Comparison of ENCODE assay signal across 8 cellular contexts in genomic region chr4:101419324-101420135, GRCh38.
DNase-seq lines count a peak whose midpoint lies in the region; ATAC-seq and FAIRE-seq lines count a peak whose summit lies in the region.
"Had no signal": no experiment of that assay in that cellular context is flagged by ENCODE, and none has a peak within 500 bp of the region (broad histone marks: within the 10 kb centered on the region; RNA-seq: fewer than 3 reads in every experiment).

No MANE protein-coding gene starts in this region.

- DNase-seq in activated CD8-positive, alpha-beta T cell treated with anti-CD3 and anti-CD28 coated beads, Interleukin-2, amount 10 ng/mL, durations not matched to agents 7 days and 5 days = peak; percentile 42
- DNase-seq in small intestine (peak; percentile 40), pons (ENCODE audit: low spot score) (no peak), midbrain (lab: John Stamatoyannopoulos, UW) (no peak)

- no peak overlapping the region for H3K27ac ChIP-seq in small intestine (ENCODE audit: low read depth in 1 of 2, low read length in 1 of 2)
- H3K27ac ChIP-seq: SK-N-MC had no signal

- H3K4me3 ChIP-seq in small intestine (ENCODE audit: low read depth in 1 of 2, low read length in 2 of 2) = no peak overlapping the region
- H3K4me3 ChIP-seq: SK-N-MC had no signal

- H3K4me1 ChIP-seq in small intestine (ENCODE audit: control insufficient read depth in 2 of 2, insufficient read depth in 1 of 2, low read depth in 1 of 2, low read length in 1 of 2) = peaks cover 0 to 4% of the 10 kb centered on the region in 2 donors

- WGBS in small intestine, 3 donors = 17% methylated on average over 5 of the region's 5 CpGs

- no peaks in the 10 kb centered on the region for H3K36me3 ChIP-seq in small intestine (ENCODE audit: control insufficient read depth in 2 of 2, insufficient read depth in 2 of 2, low read length in 2 of 2)

- H3K27me3 Mint-ChIP-seq in activated CD8-positive, alpha-beta T cell treated with anti-CD3 and anti-CD28 coated beads, Interleukin-2, amount 10 ng/mL, durations not matched to agents 7 days and 5 days (ENCODE audit: low read depth) = peaks cover 12% of the 10 kb centered on the region

- peak overlapping the region; percentile 26 for H3K27ac Mint-ChIP-seq in activated CD8-positive, alpha-beta T cell treated with anti-CD3 and anti-CD28 coated beads, Interleukin-2, amount 10 ng/mL, durations not matched to agents 7 days and 5 days

- H3K4me1 Mint-ChIP-seq in activated CD8-positive, alpha-beta T cell treated with anti-CD3 and anti-CD28 coated beads, Interleukin-2, amount 10 ng/mL, durations not matched to agents 7 days and 5 days (ENCODE audit: low read depth) = peaks cover 54% of the 10 kb centered on the region

- POLR2A ChIA-PET in activated CD8-positive, alpha-beta T cell treated with anti-CD3 and anti-CD28 coated beads, Interleukin-2, amount 10 ng/mL, durations not matched to agents 7 days and 5 days (lab: Charles Lee) = interaction anchor here (1.3 kb wide), 1 partner anchor 73 kb away, joined by 4 read pairs; the partner anchor contains the start of gene PPP3CA

- H3K27me3 ChIP-seq in small intestine (ENCODE audit: control insufficient read depth in 2 of 2, insufficient read depth in 2 of 2, low read length in 2 of 2) = no peaks in the 10 kb centered on the region

- peak overlapping the region; percentile 25 for H3K4me3 Mint-ChIP-seq in activated CD8-positive, alpha-beta T cell treated with anti-CD3 and anti-CD28 coated beads, Interleukin-2, amount 10 ng/mL, durations not matched to agents 7 days and 5 days

- FAIRE-seq in small intestine (lab: Jason Lieb, UNC) = peak; percentile 15

- CTCF ChIA-PET in activated CD8-positive, alpha-beta T cell treated with anti-CD3 and anti-CD28 coated beads, Interleukin-2, amount 10 ng/mL, durations not matched to agents 7 days and 5 days (lab: Charles Lee) = interaction anchor here (1.0 kb wide), 2 partner anchors 10 to 93 kb away, joined by 3 read pairs; no protein-coding TSS in a partner anchor

- ATAC-seq in GM18498 (IDR thresholded peaks at IDR 0.05; ENCODE audit: unreplicated experiment) (peak; percentile 80), GM21360 (IDR thresholded peaks at IDR 0.05; ENCODE audit: unreplicated experiment) (peak; percentile 58), HG03521 (IDR thresholded peaks at IDR 0.05; ENCODE audit: unreplicated experiment) (peak; percentile 64)
- ATAC-seq in activated CD8-positive, alpha-beta T cell treated with anti-CD3 and anti-CD28 coated beads, Interleukin-2, amount 10 ng/mL, durations not matched to agents 7 days and 5 days = peak; percentile 24

- peaks cover 18% of the 10 kb centered on the region for H3K36me3 Mint-ChIP-seq in activated CD8-positive, alpha-beta T cell treated with anti-CD3 and anti-CD28 coated beads, Interleukin-2, amount 10 ng/mL, durations not matched to agents 7 days and 5 days (ENCODE audit: low read depth)

- no peaks in the 10 kb centered on the region for H3K9me3 ChIP-seq in small intestine (ENCODE audit: control insufficient read depth, low read depth)

- H3K9me3 Mint-ChIP-seq in activated CD8-positive, alpha-beta T cell treated with anti-CD3 and anti-CD28 coated beads, Interleukin-2, amount 10 ng/mL, durations not matched to agents 7 days and 5 days (ENCODE audit: insufficient read depth) = no peaks in the 10 kb centered on the region

Comparison
In these comparisons a context has a peak if more than half of its experiments do, and no peak if none do; other contexts are left out.
1. ATAC-seq: peak in every context shown above with its lines; median percentile 80 in GM18498; 64 in HG03521; 58 in GM21360; 24 in activated CD8-positive, alpha-beta T cell treated with anti-CD3 and anti-CD28 coated beads, Interleukin-2, amount 10 ng/mL, durations not matched to agents 7 days and 5 days.
2. DNase-seq: peak in activated CD8-positive, alpha-beta T cell treated with anti-CD3 and anti-CD28 coated beads, Interleukin-2, amount 10 ng/mL, durations not matched to agents 7 days and 5 days (single experiment) and small intestine (single experiment); none in pons (single experiment) and midbrain (single experiment).